Comparison of ENCODE assay signal across 7 cellular contexts in the genomic region with DNA sequence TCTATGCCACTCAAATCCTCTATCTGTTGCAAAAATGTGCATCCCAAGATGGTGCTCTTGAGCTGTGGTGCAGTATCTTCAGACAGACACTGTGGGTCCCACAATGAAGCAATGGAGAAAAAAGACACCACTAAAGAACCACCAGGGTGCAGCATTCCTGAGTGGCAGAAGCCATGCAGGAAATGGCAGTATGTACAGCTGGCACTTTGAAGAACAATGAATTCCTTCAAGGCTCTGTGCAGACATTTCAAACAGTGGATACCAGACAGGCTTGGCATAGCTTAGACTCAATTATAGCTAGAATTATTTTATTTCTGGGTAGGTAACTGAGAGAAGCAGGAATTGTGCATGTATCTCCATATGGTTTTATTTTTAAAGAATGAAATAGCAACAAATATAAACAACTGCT. TPM values are rescaled to one million over a fixed set of nuclear protein-coding genes. Genes with fewer than 3 reads are reported as not detected.
DNase-seq lines count a peak whose midpoint lies in the region; ATAC-seq and TF ChIP-seq lines count a peak whose summit lies in the region.

No MANE protein-coding gene starts in this region.

- peaks cover 8% of the 10 kb centered on the region for H3K4me1 Mint-ChIP-seq in activated T-helper 17 cell treated with anti-CD3 and anti-CD28 coated beads, Interleukin-2, amount 50 U/mL, for 72 hours
- peaks cover 29% of the 10 kb centered on the region for H3K4me1 Mint-ChIP-seq in glutamatergic neuron (ENCODE audit: low read depth, unreplicated experiment)

- no peaks in the 10 kb centered on the region for H3K9me3 Mint-ChIP-seq in activated T-helper 17 cell treated with anti-CD3 and anti-CD28 coated beads, Interleukin-2, amount 50 U/mL, for 72 hours
- H3K9me3 Mint-ChIP-seq in glutamatergic neuron (ENCODE audit: unreplicated experiment), result peaks cover 8% of the 10 kb centered on the region

- no peaks in the 10 kb centered on the region for H3K36me3 Mint-ChIP-seq in activated T-helper 17 cell treated with anti-CD3 and anti-CD28 coated beads, Interleukin-2, amount 50 U/mL, for 72 hours (ENCODE audit: low read depth)
- peaks cover 10% of the 10 kb centered on the region for H3K36me3 Mint-ChIP-seq in glutamatergic neuron (ENCODE audit: unreplicated experiment)

- peaks cover 4% of the 10 kb centered on the region for H3K27me3 Mint-ChIP-seq in activated T-helper 17 cell treated with anti-CD3 and anti-CD28 coated beads, Interleukin-2, amount 50 U/mL, for 72 hours
- peaks cover 7% of the 10 kb centered on the region for H3K27me3 Mint-ChIP-seq in glutamatergic neuron (ENCODE audit: unreplicated experiment)

- TF ChIP-seq CTCF in glutamatergic neuron (IDR thresholded peaks at IDR 0.05; ENCODE audit: partially characterized antibody, unreplicated experiment), result peak; percentile 76

- H3K4me3 Mint-ChIP-seq in activated T-helper 17 cell treated with anti-CD3 and anti-CD28 coated beads, Interleukin-2, amount 50 U/mL, for 72 hours, result no peak overlapping the region
- H3K4me3 Mint-ChIP-seq in glutamatergic neuron (ENCODE audit: unreplicated experiment), result peak overlapping the region; percentile 63

- ATAC-seq in GM19468 (IDR thresholded peaks at IDR 0.05; ENCODE audit: extremely low read depth, unreplicated experiment) (peak; percentile 85), HG03469 (IDR thresholded peaks at IDR 0.05; ENCODE audit: unreplicated experiment) (peak; percentile 99)
- ATAC-seq in activated T-helper 17 cell treated with anti-CD3 and anti-CD28 coated beads, Interleukin-2, amount 50 U/mL, for 72 hours (replicated peaks), result peak; percentile 74

- peak; percentile 83 for DNase-seq in ELF-1 (ENCODE audit: low read depth, low spot score)
- peak; percentile 25 for DNase-seq in NCI-H510A treated with DMSO at 0.1 percent for 48 hours (lab: John Stamatoyannopoulos, UW)
- DNase-seq in glutamatergic neuron, result peak; percentile 52
- DNase-seq in retina, result peak; percentile 39

- H3K27ac Mint-ChIP-seq in activated T-helper 17 cell treated with anti-CD3 and anti-CD28 coated beads, Interleukin-2, amount 50 U/mL, for 72 hours, result no peak overlapping the region
- H3K27ac Mint-ChIP-seq in glutamatergic neuron (ENCODE audit: unreplicated experiment), result peak overlapping the region; percentile 99

RNA-seq across cellular contexts. Expression of gene HDAC2, which starts 24.0 kb away (rescaled TPM):
- total RNA-seq in activated T-helper 17 cell treated with anti-CD3 and anti-CD28 coated beads, Interleukin-2, amount 50 U/mL, for 72 hours, result 10 to 100 TPM; 53.9 to 95.7 TPM
- total RNA-seq in glutamatergic neuron (ENCODE audit: unreplicated experiment), result 389 TPM

Comparison
In these comparisons a context has a peak if more than half of its experiments do, and no peak if none do; other contexts are left out.
1. Peak in every context shown above with its lines: DNase-seq and ATAC-seq.
2. DNase-seq: peak in every context shown above with its lines; median percentile 83 in ELF-1; 52 in glutamatergic neuron; 39 in retina; 25 in NCI-H510A treated with DMSO at 0.1 percent for 48 hours.